10 cellular contexts compared by ENCODE assay signal in the genomic region with DNA sequence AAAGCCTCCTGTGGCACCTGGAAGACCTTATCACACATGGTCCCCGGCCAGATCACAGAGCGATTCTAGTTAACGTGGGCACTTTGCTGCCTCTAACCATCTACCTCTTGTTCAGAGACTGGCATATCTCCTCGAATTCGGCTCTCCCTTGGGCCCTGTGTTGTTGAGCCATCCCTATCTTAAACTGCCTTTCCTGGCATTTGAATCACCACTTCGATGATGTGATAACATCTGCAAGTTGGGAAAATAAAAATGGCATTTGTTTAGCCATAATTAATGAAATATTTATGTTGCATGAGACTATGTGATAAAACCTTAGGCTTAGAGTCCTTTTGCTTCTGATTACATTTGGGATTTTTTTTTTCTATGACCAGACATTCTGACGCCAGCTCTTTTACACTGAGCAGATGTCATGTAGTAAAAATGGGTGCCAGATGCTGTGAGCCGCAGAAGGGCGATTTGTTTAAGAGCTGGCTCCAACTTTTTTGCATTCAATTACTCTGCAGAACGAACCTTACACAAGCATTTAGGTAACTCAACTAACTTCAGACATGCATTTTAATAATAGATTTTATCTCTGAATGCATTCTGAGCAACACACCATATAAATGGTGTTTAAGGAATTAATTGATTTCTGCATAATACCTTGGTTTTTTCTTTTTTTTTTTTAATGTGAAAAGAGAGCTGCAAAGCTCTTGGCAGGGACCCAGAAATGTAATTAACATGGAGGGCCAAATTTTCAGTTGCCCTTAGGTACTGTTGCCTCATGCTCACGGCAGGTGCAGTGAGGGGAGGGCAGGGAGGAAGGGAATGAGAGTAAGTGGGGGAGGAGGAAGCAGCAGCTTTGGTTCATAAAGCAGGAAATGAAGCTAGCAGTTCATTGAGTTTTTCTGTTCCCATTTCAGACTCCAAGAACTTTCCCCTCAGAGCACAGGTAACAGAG. TPM values are rescaled to one million over a fixed set of nuclear protein-coding genes. Genes with fewer than 3 reads are reported as not detected.
A peak's percentile ranks its signal among the peaks of the same experiment; 100 is the strongest.
DNase-seq lines count a peak whose midpoint lies in the region; ATAC-seq, FAIRE-seq and TF ChIP-seq lines count a peak whose summit lies in the region.
"Had no signal": no experiment of that assay in that cellular context is flagged by ENCODE, and none has a peak within 500 bp of the region (broad histone marks: within the 10 kb centered on the region; RNA-seq: fewer than 3 reads in every experiment).

No MANE protein-coding gene starts in this region.

- no peak overlapping the region for H3K4me3 ChIP-seq in AG09309 (ENCODE audit: control insufficient read depth, low read depth, low read length)
- H3K4me3 ChIP-seq in osteoblast (ENCODE audit: insufficient read depth, low read length), result no peak overlapping the region
- no peak overlapping the region for H3K4me3 ChIP-seq in HepG2 (replicated peaks in 1 of 3; ENCODE audit: insufficient read depth in 1 of 3, low read depth in 2 of 3, low read length in 3 of 3)
- H3K4me3 ChIP-seq: tibial nerve had no signal

- H3K4me2 ChIP-seq in osteoblast (ENCODE audit: insufficient read depth, low read length), result no peak overlapping the region
- no peak overlapping the region for H3K4me2 ChIP-seq in HepG2 (ENCODE audit: low read depth, low read length)

- in situ Hi-C loops in HepG2 (cut with HindIII; ENCODE audit: extremely low pct_ligation_motif_present, low pct_unique_long_range_greater_than_20kb), result loop anchor here (25.0 kb wide), 1 partner anchor 868 kb away; no protein-coding TSS in a partner anchor

- H3K36me3 ChIP-seq in KOPT-K1 (ENCODE audit: insufficient read depth, low read length) (no peaks in the 10 kb centered on the region), osteoblast (ENCODE audit: insufficient read depth, low read length) (no peaks in the 10 kb centered on the region), HepG2 (replicated peaks in 1 of 2; ENCODE audit: control insufficient read depth in 1 of 2, insufficient read depth in 2 of 2, low read length in 2 of 2) (no peaks in the 10 kb centered on the region)
- H3K36me3 ChIP-seq: tibial nerve had no signal

- H3K4me1 ChIP-seq in osteoblast (ENCODE audit: insufficient read depth, low read length), result peaks cover 6% of the 10 kb centered on the region
- H3K4me1 ChIP-seq in HepG2 (ENCODE audit: insufficient read depth, low read length), result no peaks in the 10 kb centered on the region
- H3K4me1 ChIP-seq: tibial nerve had no signal

- POLR2A ChIA-PET in HepG2 (lab: Yijun Ruan, JAX), result interaction anchor here (0.7 kb wide), 1 partner anchor 77 kb away, joined by 3 read pairs; no protein-coding TSS in a partner anchor

- TF ChIP-seq RAD21 in HepG2 (CRISPR knock-in tag; IDR thresholded peaks at IDR 0.05), result no peak

- no peak overlapping the region for H3K27ac Mint-ChIP-seq in stimulated activated effector memory CD8-positive, alpha-beta T cell treated with anti-CD3 and anti-CD28 coated beads, Interleukin-12 subunit alpha, Interleukin-12 subunit beta, amount 100 ng/mL, for 72 hours
- H3K27ac Mint-ChIP-seq: CD8-positive, alpha-beta memory T cell had no signal

- no peak overlapping the region for H3K4me3 Mint-ChIP-seq in stimulated activated effector memory CD8-positive, alpha-beta T cell treated with anti-CD3 and anti-CD28 coated beads, Interleukin-12 subunit alpha, Interleukin-12 subunit beta, amount 100 ng/mL, for 72 hours
- H3K4me3 Mint-ChIP-seq: CD8-positive, alpha-beta memory T cell had no signal

- H3K9me3 ChIP-seq in KOPT-K1 (ENCODE audit: insufficient read depth, low read length, poor library complexity, severe bottlenecking) (peaks cover 21% of the 10 kb centered on the region), osteoblast (ENCODE audit: low read depth, low read length) (no peaks in the 10 kb centered on the region), HepG2 (ENCODE audit: low read length) (no peaks in the 10 kb centered on the region)

- H4K20me1 ChIP-seq in osteoblast (ENCODE audit: insufficient read depth, low read length), result no peaks in the 10 kb centered on the region
- no peaks in the 10 kb centered on the region for H4K20me1 ChIP-seq in HepG2 (ENCODE audit: insufficient read depth, low read length)

- peak overlapping the region; percentile 29 for H3K27ac ChIP-seq in KOPT-K1 (ENCODE audit: low read depth, low read length, poor library complexity, severe bottlenecking)
- H3K27ac ChIP-seq in osteoblast (ENCODE audit: low read depth, low read length), result no peak overlapping the region
- no peak overlapping the region for H3K27ac ChIP-seq in HepG2 (ENCODE audit: extremely low read length, insufficient read depth, low read length)
- H3K27ac ChIP-seq: tibial nerve had no signal

- intact Hi-C loops in HepG2 (cut with micrococcal nuclease; ENCODE audit: unreplicated experiment), result no loop called here

- no peaks in the 10 kb centered on the region for H3K4me1 Mint-ChIP-seq in stimulated activated effector memory CD8-positive, alpha-beta T cell treated with anti-CD3 and anti-CD28 coated beads, Interleukin-12 subunit alpha, Interleukin-12 subunit beta, amount 100 ng/mL, for 72 hours

- no peak overlapping the region for H3K9ac ChIP-seq in HepG2 (ENCODE audit: insufficient read depth, low read depth, low read length)

- CTCF ChIA-PET in HepG2 (lab: Yijun Ruan, JAX; ENCODE audit: low intra/inter-chr PET ratio, low total read pairs), result no interaction called here

- no peak for TF ChIP-seq CTCF in AG09309 (IDR thresholded peaks at IDR 0.05; ENCODE audit: control insufficient read depth, insufficient read depth, low read depth, low read length, missing control alignments)
- TF ChIP-seq CTCF in osteoblast (IDR thresholded peaks at IDR 0.05; ENCODE audit: extremely low read depth, low read depth, low read length), result no peak
- no peak for TF ChIP-seq CTCF in HepG2 (CRISPR knock-in tag; IDR thresholded peaks at IDR 0.05)

- no peak for FAIRE-seq in HepG2 (lab: Jason Lieb, UNC)

- H3K27me3 ChIP-seq in osteoblast (ENCODE audit: insufficient read depth, low read length) (no peaks in the 10 kb centered on the region), HepG2 (ENCODE audit: control insufficient read depth in 1 of 2, insufficient read depth in 2 of 2, low read length in 2 of 2) (peaks cover 1 to 8% of the 10 kb centered on the region in 2 experiments; a peak in 1 of 5 replicates)
- H3K27me3 ChIP-seq: tibial nerve had no signal

- peaks cover 6% of the 10 kb centered on the region for H3K9me3 Mint-ChIP-seq in stimulated activated effector memory CD8-positive, alpha-beta T cell treated with anti-CD3 and anti-CD28 coated beads, Interleukin-12 subunit alpha, Interleukin-12 subunit beta, amount 100 ng/mL, for 72 hours

- no peak overlapping the region for H2AFZ ChIP-seq in osteoblast (ENCODE audit: low read length)
- H2AFZ ChIP-seq in HepG2 (ENCODE audit: low read length), result no peak overlapping the region

- DNase-seq in AG09309 (ENCODE audit: low read depth) (peak; percentile 87), NCI-H748 (lab: John Stamatoyannopoulos, UW; ENCODE audit: unreplicated experiment) (peak; percentile 99), hepatic stellate cell (ENCODE audit: low spot score) (peak; percentile 30), mucosa of gallbladder (ENCODE audit: low spot score) (no peak), osteoblast (ENCODE audit: insufficient read length, low spot score, missing footprints) (no peak), HepG2 (ENCODE audit: low spot score) (no peak)
- DNase-seq in stimulated activated effector memory CD8-positive, alpha-beta T cell treated with anti-CD3 and anti-CD28 coated beads, Interleukin-12 subunit alpha, Interleukin-12 subunit beta, amount 100 ng/mL, for 72 hours (ENCODE audit: low spot score in 2 of 2), result no peak
- DNase-seq: CD8-positive, alpha-beta memory T cell had no signal

- 40% methylated on average over 11 of the region's 11 CpGs for WGBS in HepG2 (ENCODE audit: low lambda C conversion rate)

- no peak for TF ChIP-seq POLR2A in HepG2 (IDR thresholded peaks at IDR 0.05; ENCODE audit: insufficient read depth in 1 of 2, low read depth in 2 of 2, low read length in 2 of 2)

- ATAC-seq in stimulated activated effector memory CD8-positive, alpha-beta T cell treated with anti-CD3 and anti-CD28 coated beads, Interleukin-12 subunit alpha, Interleukin-12 subunit beta, amount 100 ng/mL, for 72 hours, result no peak
- ATAC-seq in HepG2, result no peak

- BruUV-seq in HepG2 (replicated peaks; lab: Mats Ljungman, UMichigan), result no TSS peak

- H3K79me2 ChIP-seq in osteoblast (ENCODE audit: insufficient read depth, low read length) (no peaks in the 10 kb centered on the region), HepG2 (ENCODE audit: insufficient read depth, low read length) (no peaks in the 10 kb centered on the region)

- peaks cover 10% of the 10 kb centered on the region for H3K36me3 Mint-ChIP-seq in stimulated activated effector memory CD8-positive, alpha-beta T cell treated with anti-CD3 and anti-CD28 coated beads, Interleukin-12 subunit alpha, Interleukin-12 subunit beta, amount 100 ng/mL, for 72 hours

- TF ChIP-seq EP300 in HepG2 (IDR thresholded peaks at IDR 0.05; ENCODE audit: low read depth in 2 of 2, low read length in 2 of 2), result no peak
- no peak for TF ChIP-seq EP300 in HepG2 (CRISPR knock-in tag; IDR thresholded peaks at IDR 0.05; ENCODE audit: borderline replicate concordance)

RNA-seq across cellular contexts. Expression of a gene that starts 58.3 kb away (rescaled TPM):
- total RNA-seq in mucosa of gallbladder (105 TPM), osteoblast (74.9 and 83.7 TPM in 2 replicates), HepG2 (2016; rRNA removed; fragmentation: Illumina TruSeq; extraction: Trizol) (9.1 and 10.5 TPM in 2 replicates)
- total RNA-seq in HepG2 (2016; cell fraction: cytosol; rRNA removed; fragmentation: Illumina TruSeq; extraction: Trizol; ENCODE audit: low read depth), result 1.8 and 2.2 TPM in 2 replicates
- total RNA-seq in HepG2 (2016; cell fraction: insoluble cytoplasmic fraction; rRNA removed; fragmentation: Illumina TruSeq; extraction: Trizol), result 8.6 and 9.5 TPM in 2 replicates
- total RNA-seq in HepG2 (2016; cell fraction: membrane; rRNA removed; fragmentation: Illumina TruSeq; extraction: Trizol), result 3.8 and 4.3 TPM in 2 replicates
- total RNA-seq in HepG2 (2016; cell fraction: nucleus; rRNA removed; fragmentation: Illumina TruSeq; extraction: Trizol), result 7.8 and 8.1 TPM in 2 replicates
- polyA plus RNA-seq in HepG2 (2011; rRNA removed), result 5.2 and 5.9 TPM in 2 replicates
- polyA plus RNA-seq in HepG2 (2011; cell fraction: cytosol; rRNA removed), result 4.1 and 4.7 TPM in 2 replicates
- 4.3 and 5.3 TPM in 2 replicates for polyA plus RNA-seq in HepG2 (2011; cell fraction: nucleus; rRNA removed)
- polyA plus RNA-seq in HepG2 (2012), result 4.4 and 5.2 TPM in 2 replicates
- polyA plus RNA-seq in HepG2 (2016; cell fraction: cytosol; fragmentation: Illumina TruSeq; extraction: Trizol; ENCODE audit: low read depth), result 2.5 and 3.0 TPM in 2 replicates
- 12.6 and 15.7 TPM in 2 replicates for polyA plus RNA-seq in HepG2 (2016; cell fraction: insoluble cytoplasmic fraction; fragmentation: Illumina TruSeq; extraction: Trizol; ENCODE audit: low read depth)
- polyA plus RNA-seq in HepG2 (2016; cell fraction: membrane; fragmentation: Illumina TruSeq; extraction: Trizol; ENCODE audit: low read depth), result 3.6 and 4.7 TPM in 2 replicates
- polyA plus RNA-seq in HepG2 (2016; cell fraction: nucleus; fragmentation: Illumina TruSeq; extraction: Trizol; ENCODE audit: insufficient read depth, low read depth), result 9.2 and 10.3 TPM in 2 replicates
- 9.6 and 41.7 TPM in 2 replicates for polyA minus RNA-seq in HepG2 (2011; rRNA and poly(A)+ RNA removed; ENCODE audit: low replicate concordance)
- 5.2 and 5.6 TPM in 2 replicates for polyA minus RNA-seq in HepG2 (2011; cell fraction: cytosol; rRNA and poly(A)+ RNA removed)
- polyA minus RNA-seq in HepG2 (2011; cell fraction: nucleus; rRNA and poly(A)+ RNA removed), result 8.2 and 10.3 TPM in 2 replicates

Comparison
In these comparisons a context has a peak if more than half of its experiments do, and no peak if none do; other contexts are left out.
1. DNase-seq: peak in AG09309 (single experiment), NCI-H748 (single experiment) and hepatic stellate cell (single experiment); none in mucosa of gallbladder (single experiment), osteoblast (single experiment), stimulated activated effector memory CD8-positive, alpha-beta T cell treated with anti-CD3 and anti-CD28 coated beads, Interleukin-12 subunit alpha, Interleukin-12 subunit beta, amount 100 ng/mL, for 72 hours (0 of 2) and HepG2 (single experiment).